Comparison of ENCODE assay signal across 10 cellular contexts in genomic region chr17:1039511-1040215, GRCh38. TPM values are rescaled to one million over a fixed set of nuclear protein-coding genes. Genes with fewer than 3 reads are reported as not detected.
DNase-seq lines count a peak whose midpoint lies in the region; ATAC-seq and TF ChIP-seq lines count a peak whose summit lies in the region.
"Had no signal": no experiment of that assay in that cellular context is flagged by ENCODE, and none has a peak within 500 bp of the region (broad histone marks: within the 10 kb centered on the region; RNA-seq: fewer than 3 reads in every experiment).

No MANE protein-coding gene starts in this region.

- peaks cover 59% of the 10 kb centered on the region for H3K4me1 Mint-ChIP-seq in nephron

- peaks cover 13% of the 10 kb centered on the region for H3K36me3 Mint-ChIP-seq in nephron (ENCODE audit: low read depth)

- no peaks in the 10 kb centered on the region for H3K9me3 Mint-ChIP-seq in nephron

- H3K4me3 ChIP-seq in gastroesophageal sphincter (peak overlapping the region in 1 of 2 donors; percentile 20), vagina (peak overlapping the region in 1 of 2 donors; percentile 9)

- H3K4me3 Mint-ChIP-seq in nephron = peak overlapping the region; percentile 50 to 78 (median 56)

- H3K36me3 ChIP-seq in gastroesophageal sphincter = peaks cover 0 to 16% of the 10 kb centered on the region in 2 donors
- no peaks in the 10 kb centered on the region for H3K36me3 ChIP-seq in vagina

- WGBS in gastroesophageal sphincter (ENCODE audit: low coverage in 1 of 2), 2 donors = 27% methylated on average over 3 of the region's 30 CpGs; no CpG with 5 or more reads in 1 of the 2 donors

- DNase-seq in DMS 273 (lab: John Stamatoyannopoulos, UW; ENCODE audit: unreplicated experiment) = peak; percentile 44
- DNase-seq in DMS 273 treated with DMSO at 0.1 percent for 48 hours (lab: John Stamatoyannopoulos, UW) = no peak
- no peak for DNase-seq in vagina (ENCODE audit: extremely low spot score in 2 of 2)
- DNase-seq in SHP77 (lab: John Stamatoyannopoulos, UW) = no peak
- DNase-seq in LoVo (ENCODE audit: low spot score) = no peak
- no peak for DNase-seq in NCI-H774 (lab: John Stamatoyannopoulos, UW)
- DNase-seq: amniotic stem cell had no signal

- no peak for TF ChIP-seq CTCF in gastroesophageal sphincter (IDR thresholded peaks at IDR 0.05)
- TF ChIP-seq CTCF in nephron (IDR thresholded peaks at IDR 0.05; ENCODE audit: unreplicated experiment in 3 of 3) = no peak
- TF ChIP-seq CTCF in vagina (IDR thresholded peaks at IDR 0.05) = no peak

- intact Hi-C loops in vagina (cut with DNase I) = no loop called here

- H3K27me3 ChIP-seq in gastroesophageal sphincter (no peaks in the 10 kb centered on the region), vagina (no peaks in the 10 kb centered on the region)

- no peak for TF ChIP-seq EP300 in gastroesophageal sphincter (IDR thresholded peaks at IDR 0.05)

- peak; percentile 78 for ATAC-seq in gastroesophageal sphincter

- H3K27ac ChIP-seq in gastroesophageal sphincter (peak overlapping the region in 3 of 4 donors; percentile 72 to 74 (median 74)), vagina (peak overlapping the region; percentile 78)
- H3K27ac ChIP-seq: 22Rv1 had no signal

- H3K27ac Mint-ChIP-seq in nephron = peak overlapping the region; percentile 92 to 96 (median 95)

- peaks cover 0 to 75% (median 30%) of the 10 kb centered on the region in 3 donors for H3K4me1 ChIP-seq in gastroesophageal sphincter
- H3K4me1 ChIP-seq in vagina = peaks cover 42% of the 10 kb centered on the region

- no peak for TF ChIP-seq POLR2A in gastroesophageal sphincter (IDR thresholded peaks at IDR 0.05)
- TF ChIP-seq POLR2A in vagina (IDR thresholded peaks at IDR 0.05) = no peak

- H3K9me3 ChIP-seq in gastroesophageal sphincter (no peaks in the 10 kb centered on the region), vagina (no peaks in the 10 kb centered on the region)

- H3K27me3 Mint-ChIP-seq in nephron (ENCODE audit: low read depth) = no peaks in the 10 kb centered on the region

RNA-seq across cellular contexts. Expression of gene TIMM22, which starts 42.7 kb away (rescaled TPM):
- total RNA-seq in gastroesophageal sphincter (10 to 100 TPM; 13.7 to 20.9 (median 16.0) TPM), vagina (8.8 TPM)
